Comparison of ENCODE assay signal across 8 cellular contexts in the genomic region with DNA sequence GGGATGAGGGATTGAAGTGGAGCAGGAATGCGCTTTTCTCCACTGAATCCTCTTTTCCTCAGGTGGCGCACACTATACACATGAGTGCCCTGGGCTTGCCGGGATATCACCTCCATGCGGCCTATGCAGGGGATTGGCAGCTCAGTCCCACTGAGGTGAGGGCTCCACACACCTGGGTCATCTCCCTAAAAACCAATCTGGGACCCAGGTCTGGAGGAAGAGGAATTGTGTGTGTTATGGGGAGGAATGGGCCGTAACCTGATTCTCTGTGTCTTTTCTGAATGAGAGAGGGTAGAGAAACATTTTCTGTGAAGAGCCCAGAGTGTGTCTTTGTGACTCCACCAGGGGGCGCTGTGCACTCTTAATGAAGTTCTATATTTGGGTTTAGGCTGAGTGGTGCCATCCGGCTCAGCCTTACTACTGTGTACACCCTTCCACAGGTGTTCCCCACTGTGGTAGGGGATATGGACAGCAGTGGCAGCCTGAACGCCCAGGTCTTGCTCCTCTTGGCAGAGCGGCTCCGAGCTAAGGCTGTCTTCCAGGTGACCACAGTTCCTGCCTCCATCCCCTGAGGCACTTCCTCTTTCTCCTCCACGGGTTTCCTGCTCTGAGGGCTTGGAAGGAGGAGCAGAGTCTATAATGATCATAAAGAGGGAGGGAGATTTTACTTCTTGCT. TPM values are rescaled to one million over a fixed set of nuclear protein-coding genes. Genes with fewer than 3 reads are reported as not detected.
A peak's percentile ranks its signal among the peaks of the same experiment; 100 is the strongest.
DNase-seq lines count a peak whose midpoint lies in the region; ATAC-seq and TF ChIP-seq lines count a peak whose summit lies in the region.

No MANE protein-coding gene starts in this region.

- H3K27me3 Mint-ChIP-seq in activated CD4-positive, alpha-beta memory T cell treated with anti-CD3 and anti-CD28 coated beads for 36 hours, result no peaks in the 10 kb centered on the region

- no peaks in the 10 kb centered on the region for H3K9me3 ChIP-seq in ectodermal cell (ENCODE audit: control insufficient read depth, low read length)

- H3K4me3 ChIP-seq in HL-60 (replicated peaks; ENCODE audit: insufficient read depth, low read length) (peak overlapping the region; percentile 86), ectodermal cell (ENCODE audit: insufficient read depth, low read depth, low read length) (peak overlapping the region; percentile 8)

- peak; percentile 64 for TF ChIP-seq CTCF in HL-60 (IDR thresholded peaks at IDR 0.05; ENCODE audit: insufficient read depth, low read length)

- peaks cover 23% of the 10 kb centered on the region for H3K4me1 Mint-ChIP-seq in activated CD4-positive, alpha-beta memory T cell treated with anti-CD3 and anti-CD28 coated beads for 36 hours (ENCODE audit: low read depth)

- H3K36me3 Mint-ChIP-seq in activated CD4-positive, alpha-beta memory T cell treated with anti-CD3 and anti-CD28 coated beads for 36 hours, result peaks cover 14% of the 10 kb centered on the region

- H3K27ac ChIP-seq in HL-60 (replicated peaks) (peak overlapping the region; percentile 73), ectodermal cell (ENCODE audit: insufficient read depth, low read depth, low read length, poor library complexity, severe bottlenecking) (no peak overlapping the region)

- intact Hi-C loops in activated CD4-positive, alpha-beta memory T cell treated with anti-CD3 and anti-CD28 coated beads for 36 hours (cut with micrococcal nuclease), result loop anchor here (1.0 kb wide), 3 partner anchors 64 to 159 kb away; no protein-coding TSS in a partner anchor

- DNase-seq in 8988T (peak; percentile 47), HL-60 (ENCODE audit: low read depth in 1 of 2, low spot score in 1 of 2) (peak; percentile 61 to 85), NCI-H82 treated with DMSO at 0.1 percent for 48 hours (lab: John Stamatoyannopoulos, UW; ENCODE audit: unreplicated experiment) (peak; percentile 76), medulla oblongata (ENCODE audit: extremely low spot score) (peak; percentile 90)
- DNase-seq in activated CD4-positive, alpha-beta memory T cell treated with anti-CD3 and anti-CD28 coated beads for 36 hours, result peak; percentile 91
- DNase-seq in stimulated activated CD4-positive, alpha-beta T cell treated with anti-CD3 and anti-CD28 coated beads, Interleukin-4, amount 100 ng/mL, for 48 hours (ENCODE audit: low read depth in 2 of 2), result peak; percentile 84 to 94

- H3K9me3 Mint-ChIP-seq in activated CD4-positive, alpha-beta memory T cell treated with anti-CD3 and anti-CD28 coated beads for 36 hours, result no peaks in the 10 kb centered on the region

- peak overlapping the region; percentile 100 for H3K4me3 Mint-ChIP-seq in activated CD4-positive, alpha-beta memory T cell treated with anti-CD3 and anti-CD28 coated beads for 36 hours

- H3K27me3 ChIP-seq in HL-60 (ENCODE audit: insufficient read depth, poor library complexity, severe bottlenecking) (no peaks in the 10 kb centered on the region), ectodermal cell (ENCODE audit: control insufficient read depth, insufficient read depth, low read length, poor library complexity, severe bottlenecking) (no peaks in the 10 kb centered on the region)

- CTCF ChIA-PET in activated CD4-positive, alpha-beta memory T cell treated with anti-CD3 and anti-CD28 coated beads for 36 hours (lab: Charles Lee), result interaction anchor here (0.6 to 11.6 kb wide), 27 partner anchors 9 to 162 kb away, joined by 3 to 213 read pairs (median 9); a partner anchor contains a TSS

- peak overlapping the region; percentile 67 for H3K27ac Mint-ChIP-seq in activated CD4-positive, alpha-beta memory T cell treated with anti-CD3 and anti-CD28 coated beads for 36 hours

- POLR2A ChIA-PET in activated CD4-positive, alpha-beta memory T cell treated with anti-CD3 and anti-CD28 coated beads for 36 hours (lab: Charles Lee), result no interaction called here

- 63 to 64% methylated on average over 11 of the region's 11 CpGs for WGBS in ectodermal cell, 2 experiments

- peak; percentile 41 for ATAC-seq in GM18511 (IDR thresholded peaks at IDR 0.05; ENCODE audit: unreplicated experiment)

- H3K4me1 ChIP-seq in ectodermal cell (ENCODE audit: control insufficient read depth, insufficient read depth, low read length), result peaks cover 4% of the 10 kb centered on the region

- H3K36me3 ChIP-seq in ectodermal cell (ENCODE audit: control insufficient read depth, insufficient read depth, low read length), result no peaks in the 10 kb centered on the region

RNA-seq across cellular contexts. Expression of a gene that starts 1.5 kb away (rescaled TPM):
- total RNA-seq in activated CD4-positive, alpha-beta memory T cell treated with anti-CD3 and anti-CD28 coated beads for 36 hours, result 10 to 100 TPM; 14.8 to 15.4 TPM
- polyA plus RNA-seq in ectodermal cell (2013, experiment 1 of 4), result 14.5 TPM
- polyA plus RNA-seq in ectodermal cell (2013, experiment 2 of 4), result 13.3 TPM
- 9.7 TPM for polyA plus RNA-seq in ectodermal cell (2013, experiment 3 of 4)
- polyA plus RNA-seq in ectodermal cell (2013, experiment 4 of 4), result 9.8 TPM

RNA-seq across cellular contexts. Expression of a gene that starts 3.9 kb away (rescaled TPM):
- total RNA-seq in activated CD4-positive, alpha-beta memory T cell treated with anti-CD3 and anti-CD28 coated beads for 36 hours, result not detected
- not detected for polyA plus RNA-seq in ectodermal cell (2013, experiment 1 of 4)
- 0.89 TPM for polyA plus RNA-seq in ectodermal cell (2013, experiment 2 of 4)
- 5.1 TPM for polyA plus RNA-seq in ectodermal cell (2013, experiment 3 of 4)
- 1.9 TPM for polyA plus RNA-seq in ectodermal cell (2013, experiment 4 of 4)

RNA-seq across cellular contexts. Expression of a gene that starts 10.7 kb away (rescaled TPM):
- total RNA-seq in activated CD4-positive, alpha-beta memory T cell treated with anti-CD3 and anti-CD28 coated beads for 36 hours, result not detected
- polyA plus RNA-seq in ectodermal cell (2013, experiment 1 of 4), result not detected
- polyA plus RNA-seq in ectodermal cell (2013, experiment 2 of 4), result not detected
- polyA plus RNA-seq in ectodermal cell (2013, experiment 3 of 4), result not detected
- not detected for polyA plus RNA-seq in ectodermal cell (2013, experiment 4 of 4)

RNA-seq across cellular contexts. Expression of a gene that starts 12.2 kb away (rescaled TPM):
- total RNA-seq in activated CD4-positive, alpha-beta memory T cell treated with anti-CD3 and anti-CD28 coated beads for 36 hours, result 1 to 10 TPM in 1 of 2 experiments, under 1 TPM in 1; 0.99 to 2.0 TPM
- polyA plus RNA-seq in ectodermal cell (2013, experiment 1 of 4), result 2.1 TPM
- 1.6 TPM for polyA plus RNA-seq in ectodermal cell (2013, experiment 2 of 4)
- 1.1 TPM for polyA plus RNA-seq in ectodermal cell (2013, experiment 3 of 4)
- 0.65 TPM for polyA plus RNA-seq in ectodermal cell (2013, experiment 4 of 4)

RNA-seq across cellular contexts. Expression of a gene that starts 25.2 kb away (rescaled TPM):
- total RNA-seq in activated CD4-positive, alpha-beta memory T cell treated with anti-CD3 and anti-CD28 coated beads for 36 hours, result 100 to 1,000 TPM in 1 of 2 experiments, 10 to 100 TPM in 1; 98.3 to 103 TPM
- polyA plus RNA-seq in ectodermal cell (2013, experiment 1 of 4), result 109 TPM
- polyA plus RNA-seq in ectodermal cell (2013, experiment 2 of 4), result 98.5 TPM
- 95.1 TPM for polyA plus RNA-seq in ectodermal cell (2013, experiment 3 of 4)
- polyA plus RNA-seq in ectodermal cell (2013, experiment 4 of 4), result 99.9 TPM
